In genomic region chr10:124109261-124109660, GRCh38 we compare ENCODE assay signal across 22 cellular contexts.
"Had no signal": no experiment of that assay in that cellular context is flagged by ENCODE, and none has a peak within 500 bp of the region (broad histone marks: within the 10 kb centered on the region; RNA-seq: fewer than 3 reads in every experiment).

No MANE protein-coding gene starts in this region.

- DNase-seq: activated CD4-positive, alpha-beta T cell treated with anti-CD3 and anti-CD28 coated beads for 36 hours; activated CD4-positive, alpha-beta T cell treated with anti-CD3 and anti-CD28 coated beads, Interleukin-2, amount 50 U/mL, for 1 hour; activated CD8-positive, alpha-beta memory T cell treated with anti-CD3 and anti-CD28 coated beads, Interleukin-2, amount 50 U/mL, for 4 hours; activated CD8-positive, alpha-beta T cell treated with anti-CD3 and anti-CD28 coated beads for 36 hours; activated effector memory CD4-positive, alpha-beta T cell treated with Interleukin-2 at 50 U/mL for 16 hours; activated naive CD4-positive, alpha-beta T cell treated with Interleukin-2 at 50 U/mL for 16 hours; activated naive CD8-positive, alpha-beta T cell treated with anti-CD3 and anti-CD28 coated beads, Interleukin-2, amount 50 U/mL, for 24 hours; activated T-cell treated with anti-CD3 and anti-CD28 coated beads, Interleukin-2, amount 50 U/mL, for 1 hour; amniotic stem cell; body of pancreas; MM.1S; NCI-H1105; NCI-H1436 treated with DMSO at 0.1 percent for 48 hours; NCI-H187; NCI-H2081; NCI-H510A treated with DMSO at 0.1 percent for 48 hours; NCI-H69; PC-9; SIG-M5; WERI-Rb-1 had no signal

- H3K4me3 ChIP-seq: ascending aorta, body of pancreas, PC-9 had no signal

- H3K4me2 ChIP-seq: PC-9 had no signal

- H3K27me3 ChIP-seq: ascending aorta, body of pancreas had no signal

- H3K27ac ChIP-seq: ascending aorta, body of pancreas, PC-9, WERI-Rb-1 had no signal

- H2AFZ ChIP-seq: PC-9 had no signal

- H3K9me3 ChIP-seq: ascending aorta, body of pancreas had no signal

- ATAC-seq: activated CD4-positive, alpha-beta T cell treated with anti-CD3 and anti-CD28 coated beads for 36 hours; activated CD8-positive, alpha-beta T cell treated with anti-CD3 and anti-CD28 coated beads for 36 hours; activated naive CD4-positive, alpha-beta T cell treated with anti-CD3 and anti-CD28 coated beads, Interleukin-2, amount 50 U/mL, for 72 hours; activated naive CD8-positive, alpha-beta T cell treated with anti-CD3 and anti-CD28 coated beads, Interleukin-2, amount 50 U/mL, for 24 hours; body of pancreas had no signal

- H3K36me3 ChIP-seq: ascending aorta, WERI-Rb-1 had no signal
